Comparison of ENCODE assay signal across 26 cellular contexts in genomic region chr19:31517466-31518180, GRCh38.
"Had no signal": no experiment of that assay in that cellular context is flagged by ENCODE, and none has a peak within 500 bp of the region (broad histone marks: within the 10 kb centered on the region; RNA-seq: fewer than 3 reads in every experiment).

No MANE protein-coding gene starts in this region.

- H3K27me3 Mint-ChIP-seq: activated CD4-positive, alpha-beta memory T cell treated with anti-CD3 and anti-CD28 coated beads, Interleukin-2, amount 10 ng/mL, durations not matched to agents 7 days and 5 days; activated CD4-positive, alpha-beta T cell treated with anti-CD3 and anti-CD28 coated beads, Interleukin-2, amount 10 ng/mL, durations not matched to agents 7 days and 5 days; activated T-helper 17 cell treated with anti-CD3 and anti-CD28 coated beads, Interleukin-2, amount 50 U/mL, for 72 hours; stimulated activated naive CD8-positive, alpha-beta T cell treated with anti-CD3 and anti-CD28 coated beads, Interleukin-15, Interleukin-2, amounts not matched to agents 100 ng/mL and 50 ng/mL, for 24 hours had no signal

- H2AFZ ChIP-seq: neural progenitor cell had no signal

- H3K36me3 ChIP-seq: brain microvascular endothelial cell, esophagus squamous epithelium, heart right ventricle, neural progenitor cell, upper lobe of left lung had no signal

- H3K27me3 ChIP-seq: brain microvascular endothelial cell, esophagus squamous epithelium, neural progenitor cell, upper lobe of left lung had no signal

- DNase-seq: activated CD4-positive, alpha-beta memory T cell treated with anti-CD3 and anti-CD28 coated beads, Interleukin-2, amount 10 ng/mL, durations not matched to agents 7 days and 5 days; activated CD4-positive, alpha-beta T cell treated with anti-CD3 and anti-CD28 coated beads for 1 hour; activated CD4-positive, alpha-beta T cell treated with anti-CD3 and anti-CD28 coated beads, Interleukin-2, amount 10 ng/mL, durations not matched to agents 7 days and 5 days; activated gamma-delta T cell treated with Interleukin-2 at 50 U/mL for 16 hours; activated naive CD4-positive, alpha-beta T cell treated with anti-CD3 and anti-CD28 coated beads, Interleukin-2, amount 50 U/mL, for 16 hours; activated T-cell treated with anti-CD3 and anti-CD28 coated beads, Interleukin-2, amount 50 U/mL, for 4 hours; amniotic stem cell; brain microvascular endothelial cell; caudate nucleus; effector CD4-positive, alpha-beta T cell; esophagus squamous epithelium; foreskin melanocyte; heart right ventricle; left ventricle myocardium superior; naive thymus-derived CD8-positive, alpha-beta T cell; occipital lobe; right cardiac atrium; stimulated activated CD4-positive, alpha-beta T cell treated with anti-CD3 and anti-CD28 coated beads, Interleukin-2, amount 100 ng/mL, for 48 hours; substantia nigra; T-helper 17 cell; T1000 had no signal

- ATAC-seq: activated T-cell treated with anti-CD3 and anti-CD28 coated beads, Interleukin-2, amount 50 U/mL, for 4 hours; activated T-helper 17 cell treated with anti-CD3 and anti-CD28 coated beads, Interleukin-2, amount 50 U/mL, for 72 hours; left ventricle myocardium superior; naive thymus-derived CD8-positive, alpha-beta T cell; right cardiac atrium; T-helper 17 cell had no signal

- H3K36me3 Mint-ChIP-seq: naive thymus-derived CD8-positive, alpha-beta T cell; neural progenitor cell had no signal

- H3K4me3 Mint-ChIP-seq: activated CD4-positive, alpha-beta memory T cell treated with anti-CD3 and anti-CD28 coated beads, Interleukin-2, amount 10 ng/mL, durations not matched to agents 7 days and 5 days; activated CD4-positive, alpha-beta T cell treated with anti-CD3 and anti-CD28 coated beads, Interleukin-2, amount 10 ng/mL, durations not matched to agents 7 days and 5 days; activated T-cell treated with anti-CD3 and anti-CD28 coated beads, Interleukin-2, amount 50 U/mL, for 4 hours; activated T-helper 17 cell treated with anti-CD3 and anti-CD28 coated beads, Interleukin-2, amount 50 U/mL, for 72 hours; naive thymus-derived CD8-positive, alpha-beta T cell; neural progenitor cell; stimulated activated naive CD8-positive, alpha-beta T cell treated with anti-CD3 and anti-CD28 coated beads, Interleukin-15, Interleukin-2, amounts not matched to agents 100 ng/mL and 50 ng/mL, for 24 hours; T-helper 17 cell; WTC11 had no signal

- H3K4me1 Mint-ChIP-seq: activated CD4-positive, alpha-beta memory T cell treated with anti-CD3 and anti-CD28 coated beads, Interleukin-2, amount 10 ng/mL, durations not matched to agents 7 days and 5 days; activated CD4-positive, alpha-beta T cell treated with anti-CD3 and anti-CD28 coated beads, Interleukin-2, amount 10 ng/mL, durations not matched to agents 7 days and 5 days; activated T-helper 17 cell treated with anti-CD3 and anti-CD28 coated beads, Interleukin-2, amount 50 U/mL, for 72 hours; naive thymus-derived CD8-positive, alpha-beta T cell; neural progenitor cell; T-helper 17 cell had no signal

- H3K9ac ChIP-seq: neural progenitor cell had no signal

- H3K4me2 ChIP-seq: neural progenitor cell had no signal

- H3K4me3 ChIP-seq: esophagus squamous epithelium, heart right ventricle, neural progenitor cell, upper lobe of left lung had no signal

- H3K27ac ChIP-seq: brain microvascular endothelial cell, heart right ventricle, neural progenitor cell, upper lobe of left lung had no signal

- H3K4me1 ChIP-seq: esophagus squamous epithelium, heart right ventricle, neural progenitor cell, upper lobe of left lung had no signal

- H3K9me3 ChIP-seq: esophagus squamous epithelium had no signal

- H3K9me3 Mint-ChIP-seq: activated CD4-positive, alpha-beta memory T cell treated with anti-CD3 and anti-CD28 coated beads, Interleukin-2, amount 10 ng/mL, durations not matched to agents 7 days and 5 days; activated CD4-positive, alpha-beta T cell treated with anti-CD3 and anti-CD28 coated beads, Interleukin-2, amount 10 ng/mL, durations not matched to agents 7 days and 5 days; activated T-helper 17 cell treated with anti-CD3 and anti-CD28 coated beads, Interleukin-2, amount 50 U/mL, for 72 hours; neural progenitor cell; stimulated activated naive CD8-positive, alpha-beta T cell treated with anti-CD3 and anti-CD28 coated beads, Interleukin-15, Interleukin-2, amounts not matched to agents 100 ng/mL and 50 ng/mL, for 24 hours had no signal

- H3K27ac Mint-ChIP-seq: activated CD4-positive, alpha-beta memory T cell treated with anti-CD3 and anti-CD28 coated beads, Interleukin-2, amount 10 ng/mL, durations not matched to agents 7 days and 5 days; activated CD4-positive, alpha-beta T cell treated with anti-CD3 and anti-CD28 coated beads, Interleukin-2, amount 10 ng/mL, durations not matched to agents 7 days and 5 days; activated T-helper 17 cell treated with anti-CD3 and anti-CD28 coated beads, Interleukin-2, amount 50 U/mL, for 72 hours; naive thymus-derived CD8-positive, alpha-beta T cell; neural progenitor cell; stimulated activated naive CD8-positive, alpha-beta T cell treated with anti-CD3 and anti-CD28 coated beads, Interleukin-15, Interleukin-2, amounts not matched to agents 100 ng/mL and 50 ng/mL, for 24 hours; T-helper 17 cell; WTC11 had no signal
